ENCODE assay signal across 38 cellular contexts in genomic region chr22:22533863-22534262, GRCh38. TPM values are rescaled to one million over a fixed set of nuclear protein-coding genes. Genes with fewer than 3 reads are reported as not detected.
"Had no signal": no experiment of that assay in that cellular context is flagged by ENCODE, and none has a peak within 500 bp of the region (broad histone marks: within the 10 kb centered on the region; RNA-seq: fewer than 3 reads in every experiment).

No MANE protein-coding gene starts in this region.

- H3K4me3 ChIP-seq: MG63 had no signal

- H3K36me3 ChIP-seq: MG63 had no signal

- H3K9me3 ChIP-seq: MG63 had no signal

- DNase-seq: Karpas-422, Kasumi-1, MG63, MM.1S, MV-4-11, NCI-H1048, NCI-H1092, NCI-H1092 treated with DMSO at 0.1 percent for 48 hours, NCI-H1105, NCI-H1105 treated with DMSO at 0.1 percent for 48 hours, NCI-H1417, NCI-H1417 treated with DMSO at 0.1 percent for 48 hours, NCI-H1436, NCI-H1436 treated with DMSO at 0.1 percent for 48 hours, NCI-H146, NCI-H1694, NCI-H1694 treated with DMSO at 0.1 percent for 48 hours, NCI-H187, NCI-H187 treated with DMSO at 0.1 percent for 48 hours, NCI-H1930, NCI-H2029, NCI-H2029 treated with DMSO at 0.1 percent for 48 hours, NCI-H2081, NCI-H2081 treated with DMSO at 0.1 percent for 48 hours, NCI-H2107, NCI-H2171, NCI-H2171 treated with DMSO at 0.1 percent for 48 hours, NCI-H2227 treated with DMSO at 0.1 percent for 48 hours, NCI-H226, NCI-H345, NCI-H446, NCI-H446 treated with DMSO at 0.1 percent for 48 hours, NCI-H510A, NCI-H510A treated with DMSO at 0.1 percent for 48 hours, NCI-H524 had no signal

- H3K27me3 ChIP-seq: MG63 had no signal

RNA-seq across cellular contexts. Expression of gene ZNF280A, which starts 13.8 kb away (rescaled TPM):
- total RNA-seq: LHCN-M2, M059J, MCF 10A had no signal

RNA-seq across cellular contexts. Expression of gene PRAME, which starts 25.2 kb away (rescaled TPM):
- total RNA-seq: LHCN-M2, M059J, MCF 10A had no signal

RNA-seq across cellular contexts. Expression of gene ZNF280B, which starts 25.3 kb away (rescaled TPM):
- total RNA-seq: MCF 10A had no signal
